In the genomic region with DNA sequence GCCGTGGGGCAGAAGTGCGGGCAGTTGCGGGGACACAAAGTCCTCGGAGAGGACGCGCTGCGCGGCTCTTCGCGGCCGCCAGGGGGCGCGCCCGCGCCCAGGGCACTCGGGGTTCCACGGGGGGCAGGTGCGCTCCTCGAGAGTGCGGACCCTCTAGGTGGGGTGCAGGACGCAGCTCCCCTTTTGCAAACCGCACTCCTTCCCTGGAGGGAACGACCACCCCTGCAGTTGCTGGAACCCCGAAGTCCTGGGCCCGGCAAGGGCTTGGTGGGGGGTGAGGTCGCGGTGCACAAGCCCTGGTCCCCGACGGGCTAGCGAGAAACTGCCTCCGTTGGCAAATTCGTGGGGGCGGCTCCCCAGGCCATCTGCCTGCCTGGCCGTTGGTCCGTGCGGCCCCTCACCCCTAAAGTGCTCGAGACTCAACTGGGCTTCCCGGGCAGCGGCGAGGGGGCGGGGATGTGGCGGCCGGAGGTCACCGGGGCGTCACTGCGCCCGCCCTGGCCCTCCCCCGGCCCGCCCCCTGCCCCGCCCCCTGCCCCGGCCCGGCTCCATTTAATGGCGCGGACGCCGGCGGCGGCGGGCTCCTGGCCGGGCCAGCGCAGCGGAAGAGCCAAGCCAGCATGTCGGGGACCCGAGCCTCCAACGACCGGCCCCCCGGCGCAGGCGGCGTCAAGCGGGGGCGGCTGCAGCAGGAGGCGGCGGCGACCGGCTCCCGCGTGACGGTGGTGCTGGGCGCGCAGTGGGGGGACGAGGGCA, we compare ENCODE assay signal across 1 cellular context.
A peak's percentile ranks its signal among the peaks of the same experiment; 100 is the strongest.
TF ChIP-seq lines count a peak whose summit lies in the region.

Gene ADSS1, plus strand, starts transcription at position 579 of the 756 bp plus-strand sequence. Its CDS starts 42 bp downstream, at position 621.

TF ChIP-seq in HepG2, 621 proteins besides CTCF, POLR2A, EP300 and RAD21 (continued from another document and continues in another):
- TF ChIP-seq ZNF407 (CRISPR knock-in tag; IDR thresholded peaks at IDR 0.05; ENCODE audit: not compliant biosample characterization) = peak; percentile 46
- peak; percentile 81 for TF ChIP-seq AGO2 (optimal IDR thresholded peaks at IDR 0.05; ENCODE audit: low read depth, low read length)
- peak; percentile 9; the same call in 1 of the 2 replicates for TF ChIP-seq ERF (CRISPR knock-in tag; IDR thresholded peaks at IDR 0.05)
- TF ChIP-seq, protein P1, sequence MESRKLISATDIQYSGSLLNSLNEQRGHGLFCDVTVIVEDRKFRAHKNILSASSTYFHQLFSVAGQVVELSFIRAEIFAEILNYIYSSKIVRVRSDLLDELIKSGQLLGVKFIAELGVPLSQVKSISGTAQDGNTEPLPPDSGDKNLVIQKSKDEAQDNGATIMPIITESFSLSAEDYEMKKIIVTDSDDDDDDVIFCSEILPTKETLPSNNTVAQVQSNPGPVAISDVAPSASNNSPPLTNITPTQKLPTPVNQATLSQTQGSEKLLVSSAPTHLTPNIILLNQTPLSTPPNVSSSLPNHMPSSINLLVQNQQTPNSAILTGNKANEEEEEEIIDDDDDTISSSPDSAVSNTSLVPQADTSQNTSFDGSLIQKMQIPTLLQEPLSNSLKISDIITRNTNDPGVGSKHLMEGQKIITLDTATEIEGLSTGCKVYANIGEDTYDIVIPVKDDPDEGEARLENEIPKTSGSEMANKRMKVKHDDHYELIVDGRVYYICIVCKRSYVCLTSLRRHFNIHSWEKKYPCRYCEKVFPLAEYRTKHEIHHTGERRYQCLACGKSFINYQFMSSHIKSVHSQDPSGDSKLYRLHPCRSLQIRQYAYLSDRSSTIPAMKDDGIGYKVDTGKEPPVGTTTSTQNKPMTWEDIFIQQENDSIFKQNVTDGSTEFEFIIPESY (CRISPR knock-in tag; IDR thresholded peaks at IDR 0.05) = 0 out of 2 replicates have a peak, but pooled peaks have one; percentile 16
- 0 out of 2 replicates have a peak, but pooled peaks have one; percentile 22 for TF ChIP-seq TAF1 (CRISPR knock-in tag; IDR thresholded peaks at IDR 0.05)
- no peak for TF ChIP-seq ELF1 (CRISPR knock-in tag; IDR thresholded peaks at IDR 0.05)
- no peak for TF ChIP-seq SUZ12 (IDR thresholded peaks at IDR 0.05; ENCODE audit: low read depth, low read length)
- TF ChIP-seq TBP (CRISPR knock-in tag; IDR thresholded peaks at IDR 0.05) = peak; percentile 49; the same call in 1 of the 2 replicates
- TF ChIP-seq XRCC5 (optimal IDR thresholded peaks at IDR 0.05; ENCODE audit: low read length) = peak; percentile 86
- no peak for TF ChIP-seq HOXA9 (CRISPR knock-in tag; IDR thresholded peaks at IDR 0.05; ENCODE audit: borderline replicate concordance)
- peak; percentile 23; the same call in 1 of the 2 replicates for TF ChIP-seq BCL6 (CRISPR knock-in tag; IDR thresholded peaks at IDR 0.05)
- peak; percentile 57 for TF ChIP-seq AGO1 (IDR thresholded peaks at IDR 0.05; ENCODE audit: low read depth, low read length, poor library complexity, severe bottlenecking)
- TF ChIP-seq MAFK (conservative IDR thresholded peaks at IDR 0.05 in 1 of 2, IDR thresholded peaks at IDR 0.05 in 1 of 2; ENCODE audit: low read length in 2 of 2) = peak; percentile 50 to 61; a peak in 3 of 4 replicates
- TF ChIP-seq ZBTB38 (CRISPR knock-in tag; IDR thresholded peaks at IDR 0.05) = peak; percentile 32; the same call in 1 of the 2 replicates
- TF ChIP-seq PRDM4 (CRISPR knock-in tag; IDR thresholded peaks at IDR 0.05; ENCODE audit: borderline replicate concordance) = 0 out of 2 replicates have a peak, but pooled peaks have one; percentile 46
- no peak for TF ChIP-seq NPAS2 (CRISPR knock-in tag; IDR thresholded peaks at IDR 0.05; ENCODE audit: borderline replicate concordance)
- peak; percentile 19; the same call in 1 of the 2 replicates for TF ChIP-seq IRF2 (CRISPR knock-in tag; IDR thresholded peaks at IDR 0.05)
- peak; percentile 44; the same call in 1 of the 2 replicates for TF ChIP-seq ZNF232 (CRISPR knock-in tag; IDR thresholded peaks at IDR 0.05; ENCODE audit: borderline replicate concordance)
- TF ChIP-seq ZNF136 (CRISPR knock-in tag; IDR thresholded peaks at IDR 0.05; ENCODE audit: low read depth) = no peak
- no peak for TF ChIP-seq FLYWCH1 (CRISPR knock-in tag; IDR thresholded peaks at IDR 0.05)
- TF ChIP-seq ATF7 (IDR thresholded peaks at IDR 0.05) = no peak
- TF ChIP-seq ATF7 (CRISPR knock-in tag; IDR thresholded peaks at IDR 0.05) = 0 out of 2 replicates have a peak, but pooled peaks have one; percentile 10
- TF ChIP-seq HNRNPLL (IDR thresholded peaks at IDR 0.05; ENCODE audit: low read depth, low read length, poor library complexity, severe bottlenecking) = no peak
- TF ChIP-seq ZNF572 (CRISPR knock-in tag; IDR thresholded peaks at IDR 0.05) = peak; percentile 76; the same call in 1 of the 2 replicates
- no peak for TF ChIP-seq CAMTA2 (CRISPR knock-in tag; IDR thresholded peaks at IDR 0.05; ENCODE audit: borderline replicate concordance)
- no peak; the same call in 1 of the 2 replicates for TF ChIP-seq PRDM15 (CRISPR knock-in tag; IDR thresholded peaks at IDR 0.05)
- TF ChIP-seq NR3C1 (CRISPR knock-in tag; IDR thresholded peaks at IDR 0.05) = no peak
- TF ChIP-seq RBM39 (IDR thresholded peaks at IDR 0.05; ENCODE audit: low read depth, low read length, poor library complexity, severe bottlenecking) = peak; percentile 36
- TF ChIP-seq ZNF275 (CRISPR knock-in tag; IDR thresholded peaks at IDR 0.05; ENCODE audit: borderline replicate concordance) = 0 out of 2 replicates have a peak, but pooled peaks have one; percentile 23
- TF ChIP-seq ISL2 (CRISPR knock-in tag; IDR thresholded peaks at IDR 0.05) = no peak; the same call in 1 of the 2 replicates
- 0 out of 2 replicates have a peak, but pooled peaks have one; percentile 14 for TF ChIP-seq TBX3 (IDR thresholded peaks at IDR 0.05; ENCODE audit: borderline replicate concordance)
- TF ChIP-seq, protein P2, sequence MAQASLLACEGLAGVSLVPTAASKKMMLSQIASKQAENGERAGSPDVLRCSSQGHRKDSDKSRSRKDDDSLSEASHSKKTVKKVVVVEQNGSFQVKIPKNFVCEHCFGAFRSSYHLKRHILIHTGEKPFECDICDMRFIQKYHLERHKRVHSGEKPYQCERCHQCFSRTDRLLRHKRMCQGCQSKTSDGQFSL (CRISPR knock-in tag; IDR thresholded peaks at IDR 0.05) = 0 out of 2 replicates have a peak, but pooled peaks have one; percentile 16
- TF ChIP-seq RBFOX2 (IDR thresholded peaks at IDR 0.05; ENCODE audit: low read depth, low read length) = peak; percentile 66
